Comparison of ENCODE assay signal across 12 cellular contexts in genomic region chr3:56916697-56917336, GRCh38.
DNase-seq lines count a peak whose midpoint lies in the region; ATAC-seq and TF ChIP-seq lines count a peak whose summit lies in the region.
"Had no signal": no experiment of that assay in that cellular context is flagged by ENCODE, and none has a peak within 500 bp of the region (broad histone marks: within the 10 kb centered on the region; RNA-seq: fewer than 3 reads in every experiment).

No MANE protein-coding gene starts in this region.

- intact Hi-C loops in left ventricle myocardium inferior (cut with micrococcal nuclease), result no loop called here
- intact Hi-C loops in Right ventricle myocardium superior (cut with DNase I), result loop anchor here (5.0 kb wide), 1 partner anchor 115 kb away; the partner anchor contains the start of gene ARHGEF3
- intact Hi-C loops in lower lobe of right lung (cut with DNase I), result no loop called here
- intact Hi-C loops in transverse colon (cut with DNase I; ENCODE audit: low total_unique reads), result no loop called here

- H3K36me3 ChIP-seq in left ventricle myocardium inferior (no peaks in the 10 kb centered on the region), lower lobe of right lung (no peaks in the 10 kb centered on the region), transverse colon (no peaks in the 10 kb centered on the region)
- H3K36me3 ChIP-seq: BE2C, sigmoid colon had no signal

- no peaks in the 10 kb centered on the region for H3K27me3 Mint-ChIP-seq in T-helper 17 cell

- WGBS in transverse colon (ENCODE audit: low coverage in 1 of 2), 2 donors, result 73 to 81% methylated on average over 4 to 5 of the region's 5 CpGs

- in situ Hi-C loops in transverse colon (cut with MboI; ENCODE audit: low pct_ligation_motif_present in 1 of 4, low pct_unique_long_range_greater_than_20kb in 1 of 4, low sequenced_read_pairs in 3 of 4), result no loop called here

- H3K27ac ChIP-seq in left ventricle myocardium inferior (replicated peaks) (peak overlapping the region; percentile 84), lower lobe of right lung (peak overlapping the region; percentile 83), transverse colon (peak overlapping the region; percentile 47 to 55 (median 50))

- H3K4me3 Mint-ChIP-seq in T-helper 17 cell, result peak overlapping the region; percentile 98

- H3K9me3 ChIP-seq in left ventricle myocardium inferior (replicated peaks), result no peaks in the 10 kb centered on the region
- no peaks in the 10 kb centered on the region for H3K9me3 ChIP-seq in T-helper 17 cell (ENCODE audit: control insufficient read depth, low read length, poor library complexity, severe bottlenecking)
- H3K9me3 ChIP-seq in lower lobe of right lung, result no peaks in the 10 kb centered on the region
- no peaks in the 10 kb centered on the region for H3K9me3 ChIP-seq in transverse colon
- H3K9me3 ChIP-seq: BE2C, sigmoid colon had no signal

- H3K4me1 ChIP-seq in left ventricle myocardium inferior (peaks cover 33% of the 10 kb centered on the region), lower lobe of right lung (peaks cover 39% of the 10 kb centered on the region), transverse colon (peaks cover 0 to 37% (median 8%) of the 10 kb centered on the region in 4 donors)
- H3K4me1 ChIP-seq: BE2C had no signal

- TF ChIP-seq EP300 in transverse colon (IDR thresholded peaks at IDR 0.05; ENCODE audit: low read depth), result no peak

- H3K4me3 ChIP-seq in left ventricle myocardium inferior, result peak overlapping the region; percentile 63
- H3K4me3 ChIP-seq in lower lobe of right lung, result peak overlapping the region; percentile 56
- H3K4me3 ChIP-seq in transverse colon, result no peak overlapping the region

- no peak for ATAC-seq in Right ventricle myocardium superior (ENCODE audit: poor library complexity)
- peak; percentile 18 for ATAC-seq in T-helper 17 cell
- ATAC-seq in lower lobe of right lung, result no peak
- no peak for ATAC-seq in HG03135 (IDR thresholded peaks at IDR 0.05; ENCODE audit: unreplicated experiment)
- no peak for ATAC-seq in GM19035 (IDR thresholded peaks at IDR 0.05; ENCODE audit: unreplicated experiment)

- no peak for TF ChIP-seq POLR2A in transverse colon (IDR thresholded peaks at IDR 0.05)

- TF ChIP-seq CTCF in left ventricle myocardium inferior (IDR thresholded peaks at IDR 0.05; ENCODE audit: borderline replicate concordance), result no peak
- no peak for TF ChIP-seq CTCF in lower lobe of right lung (IDR thresholded peaks at IDR 0.05)
- no peak for TF ChIP-seq CTCF in transverse colon (IDR thresholded peaks at IDR 0.05)

- peak overlapping the region; percentile 97 for H3K27ac Mint-ChIP-seq in T-helper 17 cell

- H3K27me3 ChIP-seq in left ventricle myocardium inferior (ENCODE audit: low read depth), result no peaks in the 10 kb centered on the region
- no peaks in the 10 kb centered on the region for H3K27me3 ChIP-seq in lower lobe of right lung (ENCODE audit: low read depth)
- no peaks in the 10 kb centered on the region for H3K27me3 ChIP-seq in transverse colon
- H3K27me3 ChIP-seq: BE2C, sigmoid colon had no signal

- peaks cover 68% of the 10 kb centered on the region for H3K4me1 Mint-ChIP-seq in T-helper 17 cell

- DNase-seq in left ventricle myocardium inferior, result no peak
- DNase-seq in Right ventricle myocardium superior, result no peak
- DNase-seq in T-helper 17 cell, result no peak
- DNase-seq in lower lobe of right lung, result no peak
- no peak for DNase-seq in transverse colon
- DNase-seq in activated effector memory CD4-positive, alpha-beta T cell treated with anti-CD3 and anti-CD28 coated beads, Interleukin-2, amount 50 U/mL, for 16 hours, result no peak
- DNase-seq: BE2C, cortex of kidney, NCI-H1048, sigmoid colon had no signal

- H3K36me3 Mint-ChIP-seq in T-helper 17 cell (ENCODE audit: low read depth), result peaks cover 7% of the 10 kb centered on the region

Comparison
In these comparisons a context has a peak if more than half of its experiments do, and no peak if none do; other contexts are left out.
1. H3K4me3 ChIP-seq: peak in left ventricle myocardium inferior (single experiment) and lower lobe of right lung (single experiment); none in transverse colon (0 of 4).
2. Peak in every context shown above with its lines, with median percentiles within 50 percentile points of each other: H3K27ac ChIP-seq.